ENCODE assay signal across 21 cellular contexts in the genomic region with DNA sequence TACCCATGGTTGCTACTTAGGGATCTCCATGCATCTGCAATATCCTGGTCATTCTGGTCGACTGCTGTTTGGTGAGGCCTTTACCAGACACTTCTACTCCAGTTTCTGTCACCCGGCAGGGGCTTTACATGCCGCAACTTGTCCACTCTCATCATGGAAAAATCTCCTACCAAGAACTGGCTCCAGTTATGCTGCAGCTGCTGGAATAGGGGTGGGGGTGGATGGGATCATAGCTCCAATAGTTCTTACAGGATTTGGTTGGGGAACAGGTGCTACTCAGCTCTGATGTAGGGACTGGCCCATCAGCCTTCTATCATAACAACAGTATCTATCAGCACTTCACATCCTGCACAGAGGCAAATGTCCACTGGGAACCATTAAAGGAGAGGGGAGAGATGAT. TPM values are rescaled to one million over a fixed set of nuclear protein-coding genes. Genes with fewer than 3 reads are reported as not detected.
"Had no signal": no experiment of that assay in that cellular context is flagged by ENCODE, and none has a peak within 500 bp of the region (broad histone marks: within the 10 kb centered on the region; RNA-seq: fewer than 3 reads in every experiment).

No MANE protein-coding gene starts in this region.

- DNase-seq: activated CD4-positive, alpha-beta T cell treated with anti-CD3 and anti-CD28 coated beads, Interleukin-2, amount 10 ng/mL, durations not matched to agents 24 days and 14 days; activated CD4-positive, CD25-positive, alpha-beta regulatory T cell; activated CD8-positive, alpha-beta T cell treated with anti-CD3 and anti-CD28 coated beads for 36 hours; activated naive CD4-positive, alpha-beta T cell; activated naive CD8-positive, alpha-beta T cell treated with anti-CD3 and anti-CD28 coated beads, Interleukin-2, amount 10 ng/mL, durations not matched to agents 7 days and 5 days; activated T-cell treated with anti-CD3 and anti-CD28 coated beads, Interleukin-2, amount 50 U/mL, for 1 hour; amygdala; effector memory CD4-positive, alpha-beta T cell; immature natural killer cell; mesenchymal stem cell; mucosa of descending colon; naive thymus-derived CD8-positive, alpha-beta T cell; ovary; right lobe of liver; stimulated activated naive B cell treated with anti-CD40 and anti-IgM and Interleukin-4, amounts not matched to agents 10 μg/mL and 1 μg/mL and 100 μg/mL, for 72 hours; upper lobe of left lung had no signal

- H3K36me3 ChIP-seq: cardiac muscle cell, esophagus muscularis mucosa, ovary, right lobe of liver, thoracic aorta, upper lobe of left lung had no signal

- FAIRE-seq: endothelial cell of umbilical vein had no signal

- H3K4me1 ChIP-seq: right lobe of liver had no signal

- H3K27ac ChIP-seq: cardiac muscle cell, esophagus muscularis mucosa, ovary, right lobe of liver, thoracic aorta, upper lobe of left lung had no signal

- H3K27me3 ChIP-seq: cardiac muscle cell, esophagus muscularis mucosa, ovary, right lobe of liver, upper lobe of left lung had no signal

- H3K9me3 ChIP-seq: esophagus muscularis mucosa, mucosa of descending colon, ovary, right lobe of liver, thoracic aorta, upper lobe of left lung had no signal

- ATAC-seq: activated CD8-positive, alpha-beta T cell treated with anti-CD3 and anti-CD28 coated beads for 36 hours; activated T-helper 17 cell treated with anti-CD3 and anti-CD28 coated beads, Interleukin-2, amount 50 U/mL, for 72 hours; mucosa of descending colon; naive thymus-derived CD8-positive, alpha-beta T cell; right lobe of liver; stimulated activated naive B cell treated with anti-CD40 and anti-IgM and Interleukin-4, amounts not matched to agents 10 μg/mL and 1 μg/mL and 100 μg/mL, for 72 hours had no signal

- H3K4me3 ChIP-seq: cardiac muscle cell, esophagus muscularis mucosa, mucosa of descending colon, ovary, right lobe of liver, thoracic aorta, upper lobe of left lung had no signal

RNA-seq across cellular contexts. Expression of a gene that starts 51.6 kb away (rescaled TPM):
- total RNA-seq: activated CD4-positive, alpha-beta T cell treated with anti-CD3 and anti-CD28 coated beads, Interleukin-2, amount 10 ng/mL, durations not matched to agents 24 days and 14 days; activated naive CD8-positive, alpha-beta T cell treated with anti-CD3 and anti-CD28 coated beads, Interleukin-2, amount 10 ng/mL, durations not matched to agents 7 days and 5 days had no signal
- polyA plus RNA-seq: naive thymus-derived CD8-positive, alpha-beta T cell had no signal
